9 cellular contexts compared by ENCODE assay signal in genomic region chr12:75635606-75636444, GRCh38.
DNase-seq lines count a peak whose midpoint lies in the region; ATAC-seq and TF ChIP-seq lines count a peak whose summit lies in the region.
"Had no signal": no experiment of that assay in that cellular context is flagged by ENCODE, and none has a peak within 500 bp of the region (broad histone marks: within the 10 kb centered on the region; RNA-seq: fewer than 3 reads in every experiment).

No MANE protein-coding gene starts in this region.

- in situ Hi-C loops in KBM-7 (cut with MboI; ENCODE audit: low pct_unique_long_range_greater_than_20kb, low sequenced_read_pairs), result no loop called here
- in situ Hi-C loops in brain microvascular endothelial cell (cut with HindIII; ENCODE audit: low pct_ligation_motif_present, low sequenced_read_pairs), result no loop called here

- H3K4me3 ChIP-seq in brain microvascular endothelial cell (ENCODE audit: low read depth, low read length), result no peak overlapping the region

- H3K27ac ChIP-seq in brain microvascular endothelial cell (peak overlapping the region; percentile 79), substantia nigra (ENCODE audit: low read depth, low read length, poor library complexity, severe bottlenecking) (no peak overlapping the region)

- DNase-seq in stimulated activated CD4-positive, alpha-beta T cell treated with anti-CD3 and anti-CD28 coated beads, Interleukin-12 subunit alpha, Interleukin-12 subunit beta, amount 100 ng/mL, for 48 hours (ENCODE audit: low read depth in 2 of 3, low spot score in 1 of 3), result peak in 2 of 3 donors; percentile 11 to 22
- no peak for DNase-seq in stimulated activated CD4-positive, alpha-beta T cell treated with anti-CD3 and anti-CD28 coated beads, Interleukin-12 subunit alpha, Interleukin-12 subunit beta, amount 100 ng/mL, for 4 hours
- DNase-seq in KBM-7 (peak; percentile 58), brain microvascular endothelial cell (peak; percentile 94), inferior parietal cortex (ENCODE audit: extremely low spot score) (no peak), substantia nigra (lab: John Stamatoyannopoulos, UW) (no peak)
- peak; percentile 30 for DNase-seq in stimulated activated naive CD8-positive, alpha-beta T cell treated with anti-CD3 and anti-CD28 coated beads, Interleukin-15, Interleukin-2, amounts not matched to agents 100 U/mL and 50 U/mL, for 24 hours
- DNase-seq: T-cell had no signal

- TF ChIP-seq CTCF in brain microvascular endothelial cell (IDR thresholded peaks at IDR 0.05; ENCODE audit: low read depth, low read length, missing control alignments), result no peak

- no peaks in the 10 kb centered on the region for H3K36me3 ChIP-seq in brain microvascular endothelial cell (replicated peaks)

- ATAC-seq in stimulated activated naive CD8-positive, alpha-beta T cell treated with anti-CD3 and anti-CD28 coated beads, Interleukin-15, Interleukin-2, amounts not matched to agents 100 U/mL and 50 U/mL, for 24 hours, result peak; percentile 98
- ATAC-seq in GM18519 (IDR thresholded peaks at IDR 0.05; ENCODE audit: low FRiP score, unreplicated experiment), result no peak

- H3K27me3 ChIP-seq in brain microvascular endothelial cell (replicated peaks), result no peaks in the 10 kb centered on the region

Comparison
In these comparisons a context has a peak if more than half of its experiments do, and no peak if none do; other contexts are left out.
1. DNase-seq: peak in stimulated activated CD4-positive, alpha-beta T cell treated with anti-CD3 and anti-CD28 coated beads, Interleukin-12 subunit alpha, Interleukin-12 subunit beta, amount 100 ng/mL, for 48 hours (2 of 3), KBM-7 (single experiment), brain microvascular endothelial cell (single experiment) and stimulated activated naive CD8-positive, alpha-beta T cell treated with anti-CD3 and anti-CD28 coated beads, Interleukin-15, Interleukin-2, amounts not matched to agents 100 U/mL and 50 U/mL, for 24 hours (single experiment); none in stimulated activated CD4-positive, alpha-beta T cell treated with anti-CD3 and anti-CD28 coated beads, Interleukin-12 subunit alpha, Interleukin-12 subunit beta, amount 100 ng/mL, for 4 hours (single experiment), inferior parietal cortex (single experiment) and substantia nigra (0 of 49).